Comparison of ENCODE assay signal across 1 cellular context in genomic region chr2:24123212-24124002, GRCh38.
A peak's percentile ranks its signal among the peaks of the same experiment; 100 is the strongest.
TF ChIP-seq lines count a peak whose summit lies in the region.

TSS of gene FAM228B (plus strand) at chr2:24123469. CDS start at chr2:24124362, 893 bp downstream.
TSS of gene PFN4 (minus strand) at chr2:24123334. CDS start at chr2:24122535, 799 bp downstream.

TF ChIP-seq in GM12878, 131 proteins besides CTCF, POLR2A, EP300 and RAD21 (continued from another document and continues in another):
- no peak for TF ChIP-seq KLF5 (IDR thresholded peaks at IDR 0.05; ENCODE audit: partially characterized antibody)
- no peak for TF ChIP-seq CHD1 (IDR thresholded peaks at IDR 0.05; ENCODE audit: low read depth, low read length)
- TF ChIP-seq ZBTB33 (IDR thresholded peaks at IDR 0.05) = no peak
- TF ChIP-seq EZH2 (IDR thresholded peaks at IDR 0.05; ENCODE audit: borderline replicate concordance, control insufficient read depth, low read depth, low read length) = no peak
- no peak for TF ChIP-seq RCOR1 (conservative IDR thresholded peaks at IDR 0.05; ENCODE audit: low read depth, low read length)
- no peak for TF ChIP-seq MEF2A (IDR thresholded peaks at IDR 0.05; ENCODE audit: insufficient read depth, low read depth, low read length)
- TF ChIP-seq EED (IDR thresholded peaks at IDR 0.05; ENCODE audit: low read depth) = no peak; the same call in none of the 2 replicates
- TF ChIP-seq TARDBP (IDR thresholded peaks at IDR 0.05; ENCODE audit: borderline replicate concordance) = no peak
- peak; percentile 77 for TF ChIP-seq ZSCAN29 (IDR thresholded peaks at IDR 0.05)
- peak; percentile 84 for TF ChIP-seq SMARCA5 (IDR thresholded peaks at IDR 0.05)
- peak; percentile 56 to 85; a peak in 3 of 4 replicates for TF ChIP-seq BHLHE40 (IDR thresholded peaks at IDR 0.05; ENCODE audit: borderline replicate concordance in 1 of 2, low read depth in 2 of 2, low read length in 1 of 2)
- TF ChIP-seq SMAD1 (IDR thresholded peaks at IDR 0.05; ENCODE audit: low read depth, partially characterized antibody) = no peak
- TF ChIP-seq PKNOX1 (IDR thresholded peaks at IDR 0.05) = peak; percentile 98
- no peak for TF ChIP-seq FOS (IDR thresholded peaks at IDR 0.05; ENCODE audit: borderline replicate concordance, extremely low read depth, insufficient read length)
- 0 out of 2 replicates have a peak, but pooled peaks have one; percentile 52 for TF ChIP-seq ZNF592 (IDR thresholded peaks at IDR 0.05)
- TF ChIP-seq CREM (IDR thresholded peaks at IDR 0.05; ENCODE audit: low read depth) = peak; percentile 47; the same call in 1 of the 2 replicates
- TF ChIP-seq ZBTB40 (IDR thresholded peaks at IDR 0.05; ENCODE audit: borderline replicate concordance) = no peak
- TF ChIP-seq USF1 (IDR thresholded peaks at IDR 0.05; ENCODE audit: borderline replicate concordance, extremely low read length, insufficient read depth, low read depth, low read length) = no peak
- TF ChIP-seq BRCA1 (IDR thresholded peaks at IDR 0.05; ENCODE audit: low read depth, low read length) = no peak
- no peak for TF ChIP-seq ETV6 (conservative IDR thresholded peaks at IDR 0.05 in 1 of 2, IDR thresholded peaks at IDR 0.05 in 1 of 2; ENCODE audit: borderline replicate concordance in 1 of 2, low read depth in 1 of 2)
- TF ChIP-seq PAX8 (IDR thresholded peaks at IDR 0.05) = no peak
- no peak for TF ChIP-seq CUX1 (IDR thresholded peaks at IDR 0.05; ENCODE audit: insufficient replicate concordance, low read depth, low read length)
- no peak for TF ChIP-seq GABPA (IDR thresholded peaks at IDR 0.05; ENCODE audit: low read depth)
- no peak for TF ChIP-seq IRF4 (IDR thresholded peaks at IDR 0.05; ENCODE audit: low read depth, low read length)
- TF ChIP-seq ATF7 (IDR thresholded peaks at IDR 0.05; ENCODE audit: low read depth) = peak; percentile 16; the same call in 1 of the 2 replicates
- TF ChIP-seq ZNF274 (IDR thresholded peaks at IDR 0.05; ENCODE audit: insufficient read depth, insufficient read length) = no peak
- TF ChIP-seq POLR2AphosphoS2 (IDR thresholded peaks at IDR 0.05; ENCODE audit: low read depth, low read length) = peak; percentile 87; the same call in 1 of the 2 replicates
- no peak for TF ChIP-seq SUPT20H (IDR thresholded peaks at IDR 0.05; ENCODE audit: borderline replicate concordance, control insufficient read depth, low read depth, low read length)
- TF ChIP-seq HSF1 (IDR thresholded peaks at IDR 0.05; ENCODE audit: low read depth, low read length) = no peak
- 0 out of 2 replicates have a peak, but pooled peaks have one; percentile 62 for TF ChIP-seq ZNF207 (IDR thresholded peaks at IDR 0.05; ENCODE audit: borderline replicate concordance)
- TF ChIP-seq TCF3 (IDR thresholded peaks at IDR 0.05; ENCODE audit: borderline replicate concordance, insufficient read depth, low read depth, low read length) = 0 out of 2 replicates have a peak, but pooled peaks have one; percentile 4
- no peak for TF ChIP-seq REST (IDR thresholded peaks at IDR 0.05; ENCODE audit: low read depth, low read length)
